26 cellular contexts compared by ENCODE assay signal in the genomic region with DNA sequence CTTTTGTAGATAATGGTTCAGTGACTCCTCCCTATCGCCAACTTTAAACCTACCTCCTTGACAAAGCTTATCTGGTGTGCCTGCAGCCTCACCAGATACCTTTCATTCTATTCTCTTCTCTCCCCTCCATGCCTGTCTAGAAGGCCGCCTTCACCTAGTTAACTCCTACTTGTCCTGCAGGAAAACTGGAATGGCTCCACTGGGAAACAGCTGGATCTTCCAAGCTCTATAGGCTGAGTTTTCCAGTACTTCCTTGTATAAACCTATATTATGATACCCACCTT. TPM values are rescaled to one million over a fixed set of nuclear protein-coding genes. Genes with fewer than 3 reads are reported as not detected.
"Had no signal": no experiment of that assay in that cellular context is flagged by ENCODE, and none has a peak within 500 bp of the region (broad histone marks: within the 10 kb centered on the region; RNA-seq: fewer than 3 reads in every experiment).

No MANE protein-coding gene starts in this region.

- H3K27me3 Mint-ChIP-seq: central memory CD8-positive, alpha-beta T cell; dendritic cell treated with granulocyte-macrophage colony-stimulating factor and Interleukin-4, amounts not matched to agents 40 ng/mL and 50 ng/mL, for 4 days; stimulated activated naive CD8-positive, alpha-beta T cell treated with anti-CD3 and anti-CD28 coated beads, Interleukin-15, Interleukin-2, amounts not matched to agents 100 ng/mL and 50 ng/mL, for 24 hours had no signal

- H3K4me3 ChIP-seq: colonic mucosa, gastroesophageal sphincter, hepatocyte, left lung, lower lobe of right lung, pancreas, sigmoid colon, skin epidermis, spleen, transverse colon, vagina had no signal

- H3K9me3 ChIP-seq: colonic mucosa, gastroesophageal sphincter, left lung, lower lobe of right lung, neutrophil, pancreas, sigmoid colon, transverse colon, vagina had no signal

- H3K4me3 Mint-ChIP-seq: central memory CD8-positive, alpha-beta T cell; dendritic cell treated with granulocyte-macrophage colony-stimulating factor and Interleukin-4, amounts not matched to agents 40 ng/mL and 50 ng/mL, for 4 days; endodermal cell; natural killer cell; neural crest cell; stimulated activated naive B cell treated with anti-CD40 and anti-IgM and Interleukin-4, amounts not matched to agents 10 μg/mL and 1 μg/mL and 100 μg/mL, for 72 hours; stimulated activated naive CD8-positive, alpha-beta T cell treated with anti-CD3 and anti-CD28 coated beads, Interleukin-15, Interleukin-2, amounts not matched to agents 100 ng/mL and 50 ng/mL, for 24 hours had no signal

- H3K36me3 Mint-ChIP-seq: natural killer cell had no signal

- H3K4me1 ChIP-seq: left lung, vagina had no signal

- H3K27ac Mint-ChIP-seq: dendritic cell treated with granulocyte-macrophage colony-stimulating factor and Interleukin-4, amounts not matched to agents 40 ng/mL and 50 ng/mL, for 4 days; endodermal cell; natural killer cell; stimulated activated naive B cell treated with anti-CD40 and anti-IgM and Interleukin-4, amounts not matched to agents 10 μg/mL and 1 μg/mL and 100 μg/mL, for 72 hours; stimulated activated naive CD8-positive, alpha-beta T cell treated with anti-CD3 and anti-CD28 coated beads, Interleukin-15, Interleukin-2, amounts not matched to agents 100 ng/mL and 50 ng/mL, for 24 hours had no signal

- H3K4me1 Mint-ChIP-seq: central memory CD8-positive, alpha-beta T cell; natural killer cell had no signal

- ATAC-seq: esophagus mucosa; gastroesophageal sphincter; left lung; lower lobe of right lung; natural killer cell; pancreas; stimulated activated naive B cell treated with anti-CD40 and anti-IgM and Interleukin-4, amounts not matched to agents 10 μg/mL and 1 μg/mL and 100 μg/mL, for 72 hours had no signal

- H3K36me3 ChIP-seq: colonic mucosa, gastroesophageal sphincter, left lung, lower lobe of right lung, neutrophil, pancreas, sigmoid colon, spleen, transverse colon, vagina had no signal

- DNase-seq: colonic mucosa; effector CD8-positive, alpha-beta T cell; endodermal cell; foreskin fibroblast; glutamatergic neuron; left cardiac atrium; left lung; lower lobe of right lung; natural killer cell; pancreas; sigmoid colon; spleen; stimulated activated CD4-positive, alpha-beta T cell treated with anti-CD3 and anti-CD28 coated beads, Interleukin-4, amount 100 ng/mL, for 4 hours; stimulated activated naive B cell treated with anti-CD40 and anti-IgM and Interleukin-4, amounts not matched to agents 10 μg/mL and 1 μg/mL and 100 μg/mL, for 72 hours; transverse colon had no signal

- H3K27ac ChIP-seq: colonic mucosa, epithelial cell of prostate, gastroesophageal sphincter, hepatocyte, left lung, lower lobe of right lung, neutrophil, pancreas, sigmoid colon, skin epidermis, spleen, transverse colon, vagina had no signal

- H3K27me3 ChIP-seq: colonic mucosa, gastroesophageal sphincter, hepatocyte, left lung, neutrophil, pancreas, sigmoid colon, spleen, transverse colon, vagina had no signal

RNA-seq across cellular contexts. Expression of gene PACRG, which starts 6.4 kb away (rescaled TPM):
- total RNA-seq: vagina had no signal
